17 cellular contexts compared by ENCODE assay signal in genomic region chr3:44915702-44916438, GRCh38. TPM values are rescaled to one million over a fixed set of nuclear protein-coding genes. Genes with fewer than 3 reads are reported as not detected.
A peak's percentile ranks its signal among the peaks of the same experiment; 100 is the strongest.
DNase-seq lines count a peak whose midpoint lies in the region; ATAC-seq and TF ChIP-seq lines count a peak whose summit lies in the region.
"Had no signal": no experiment of that assay in that cellular context is flagged by ENCODE, and none has a peak within 500 bp of the region (broad histone marks: within the 10 kb centered on the region; RNA-seq: fewer than 3 reads in every experiment).

No MANE protein-coding gene starts in this region.

- no peaks in the 10 kb centered on the region for H3K4me1 Mint-ChIP-seq in activated CD4-positive, alpha-beta T cell treated with anti-CD3 and anti-CD28 coated beads, Interleukin-2, amount 10 ng/mL, durations not matched to agents 24 days and 14 days
- H3K4me1 Mint-ChIP-seq: activated CD4-positive, alpha-beta T cell treated with anti-CD3 and anti-CD28 coated beads for 36 hours had no signal

- H3K36me3 ChIP-seq in cardiac muscle cell: no peaks in the 10 kb centered on the region
- no peaks in the 10 kb centered on the region for H3K36me3 ChIP-seq in right atrium auricular region

- peaks cover 4% of the 10 kb centered on the region for H3K36me3 Mint-ChIP-seq in activated CD4-positive, alpha-beta T cell treated with anti-CD3 and anti-CD28 coated beads, Interleukin-2, amount 10 ng/mL, durations not matched to agents 24 days and 14 days (ENCODE audit: low read depth)

- H3K27me3 Mint-ChIP-seq in activated CD4-positive, alpha-beta T cell treated with anti-CD3 and anti-CD28 coated beads, Interleukin-2, amount 10 ng/mL, durations not matched to agents 24 days and 14 days: no peaks in the 10 kb centered on the region

- DNase-seq in cardiac muscle cell (ENCODE audit: low read depth in 1 of 2, low spot score in 1 of 2) (peak in 1 of 2 donors; percentile 59), right atrium auricular region (ENCODE audit: low spot score) (no peak), astrocyte of the cerebellum (ENCODE audit: low read depth) (no peak), left ventricle myocardium superior (no peak), A172 (ENCODE audit: low spot score) (no peak)
- no peak for DNase-seq in activated CD4-positive, alpha-beta T cell treated with anti-CD3 and anti-CD28 coated beads, Interleukin-2, amount 10 ng/mL, durations not matched to agents 24 days and 14 days
- DNase-seq: activated CD4-positive, alpha-beta T cell treated with anti-CD3 and anti-CD28 coated beads for 36 hours; aorta; DMS153; effector memory CD8-positive, alpha-beta T cell; hypothalamus; NCI-H1048; stimulated activated CD4-positive, alpha-beta T cell treated with anti-CD3 and anti-CD28 coated beads, Interleukin-15, amount 100 ng/mL, for 24 hours had no signal

- H3K27me3 ChIP-seq in cardiac muscle cell (no peaks in the 10 kb centered on the region), right atrium auricular region (no peaks in the 10 kb centered on the region)
- H3K27me3 ChIP-seq: tibial nerve had no signal

- intact Hi-C loops in left ventricle myocardium superior (cut with micrococcal nuclease): no loop called here
- intact Hi-C loops in activated CD4-positive, alpha-beta T cell treated with anti-CD3 and anti-CD28 coated beads, Interleukin-2, amount 10 ng/mL, durations not matched to agents 24 days and 14 days (cut with micrococcal nuclease): no loop called here

- ATAC-seq in left ventricle myocardium superior (peak; percentile 26), GM19351 (IDR thresholded peaks at IDR 0.05; ENCODE audit: unreplicated experiment) (no peak), HG02884 (IDR thresholded peaks at IDR 0.05; ENCODE audit: unreplicated experiment) (no peak)
- ATAC-seq: activated CD4-positive, alpha-beta T cell treated with anti-CD3 and anti-CD28 coated beads for 36 hours; effector memory CD8-positive, alpha-beta T cell had no signal

- H3K9me3 Mint-ChIP-seq in activated CD4-positive, alpha-beta T cell treated with anti-CD3 and anti-CD28 coated beads, Interleukin-2, amount 10 ng/mL, durations not matched to agents 24 days and 14 days: no peaks in the 10 kb centered on the region
- H3K9me3 Mint-ChIP-seq: effector memory CD8-positive, alpha-beta T cell had no signal

- H3K4me3 ChIP-seq in cardiac muscle cell (no peak overlapping the region), right atrium auricular region (no peak overlapping the region), astrocyte of the cerebellum (ENCODE audit: low read depth, low read length) (no peak overlapping the region)
- H3K4me3 ChIP-seq: tibial nerve had no signal

- TF ChIP-seq CTCF in cardiac muscle cell (IDR thresholded peaks at IDR 0.05; ENCODE audit: low read depth, low read length) (peak; percentile 28), right atrium auricular region (IDR thresholded peaks at IDR 0.05) (no peak), astrocyte of the cerebellum (IDR thresholded peaks at IDR 0.05; ENCODE audit: low read depth, low read length, missing control alignments) (peak; percentile 3)

- no peaks in the 10 kb centered on the region for H3K4me1 ChIP-seq in cardiac muscle cell (ENCODE audit: low read depth)
- H3K4me1 ChIP-seq in right atrium auricular region: peaks cover 0 to 5% of the 10 kb centered on the region in 2 donors

- no peaks in the 10 kb centered on the region for H3K9me3 ChIP-seq in cardiac muscle cell (ENCODE audit: low read depth)
- no peaks in the 10 kb centered on the region for H3K9me3 ChIP-seq in right atrium auricular region
- H3K9me3 ChIP-seq: tibial nerve had no signal

- in situ Hi-C loops in astrocyte of the cerebellum (cut with HindIII; ENCODE audit: low sequenced_read_pairs): no loop called here

- H3K4me3 Mint-ChIP-seq in activated CD4-positive, alpha-beta T cell treated with anti-CD3 and anti-CD28 coated beads, Interleukin-2, amount 10 ng/mL, durations not matched to agents 24 days and 14 days: no peak overlapping the region
- H3K4me3 Mint-ChIP-seq: activated CD4-positive, alpha-beta T cell treated with anti-CD3 and anti-CD28 coated beads for 36 hours; effector memory CD8-positive, alpha-beta T cell had no signal

- H3K27ac ChIP-seq in cardiac muscle cell (no peak overlapping the region), right atrium auricular region (no peak overlapping the region)
- H3K27ac ChIP-seq: parathyroid adenoma, tibial nerve had no signal

- H3K27ac Mint-ChIP-seq in activated CD4-positive, alpha-beta T cell treated with anti-CD3 and anti-CD28 coated beads, Interleukin-2, amount 10 ng/mL, durations not matched to agents 24 days and 14 days: no peak overlapping the region
- H3K27ac Mint-ChIP-seq: activated CD4-positive, alpha-beta T cell treated with anti-CD3 and anti-CD28 coated beads for 36 hours; effector memory CD8-positive, alpha-beta T cell had no signal

RNA-seq across cellular contexts. Expression of gene TGM4, which starts 41.5 kb away (rescaled TPM):
- total RNA-seq in cardiac muscle cell: not detected in 2 replicates
- polyA plus RNA-seq in cardiac muscle cell: 0.84 TPM in 1 of 2 replicates, not detected in the other
- not detected for total RNA-seq in right atrium auricular region
- not detected for total RNA-seq in left ventricle myocardium superior
- not detected in 2 replicates for total RNA-seq in activated CD4-positive, alpha-beta T cell treated with anti-CD3 and anti-CD28 coated beads, Interleukin-2, amount 10 ng/mL, durations not matched to agents 24 days and 14 days
- total RNA-seq in A172 (2014; rRNA removed; shearing (Covaris generic)): 0.10 and 0.65 TPM in 2 replicates
- total RNA-seq: activated CD4-positive, alpha-beta T cell treated with anti-CD3 and anti-CD28 coated beads for 36 hours; aorta; tibial nerve had no signal
- polyA plus RNA-seq: aorta had no signal

RNA-seq across cellular contexts. Expression of gene TMEM42, which starts 54.2 kb away (rescaled TPM):
- 25.5 and 27.3 TPM in 2 replicates for total RNA-seq in cardiac muscle cell
- polyA plus RNA-seq in cardiac muscle cell: 38.8 and 39.6 TPM in 2 replicates
- 10 to 100 TPM in 1 of 2 donors, 1 to 10 TPM in 1; 9.8 to 11.2 TPM for total RNA-seq in right atrium auricular region
- 10.0 TPM for total RNA-seq in left ventricle myocardium superior
- 11.6 and 13.0 TPM in 2 replicates for total RNA-seq in activated CD4-positive, alpha-beta T cell treated with anti-CD3 and anti-CD28 coated beads, Interleukin-2, amount 10 ng/mL, durations not matched to agents 24 days and 14 days
- 0.14 and 0.69 TPM in 2 replicates for total RNA-seq in A172 (2014; rRNA removed; shearing (Covaris generic))

Comparison
In these comparisons a context has a peak if more than half of its experiments do, and no peak if none do; other contexts are left out.
1. CTCF ChIP-seq: peak in cardiac muscle cell (single experiment) and astrocyte of the cerebellum (single experiment); none in right atrium auricular region (0 of 2).